Comparison of ENCODE assay signal across 18 cellular contexts in the genomic region with DNA sequence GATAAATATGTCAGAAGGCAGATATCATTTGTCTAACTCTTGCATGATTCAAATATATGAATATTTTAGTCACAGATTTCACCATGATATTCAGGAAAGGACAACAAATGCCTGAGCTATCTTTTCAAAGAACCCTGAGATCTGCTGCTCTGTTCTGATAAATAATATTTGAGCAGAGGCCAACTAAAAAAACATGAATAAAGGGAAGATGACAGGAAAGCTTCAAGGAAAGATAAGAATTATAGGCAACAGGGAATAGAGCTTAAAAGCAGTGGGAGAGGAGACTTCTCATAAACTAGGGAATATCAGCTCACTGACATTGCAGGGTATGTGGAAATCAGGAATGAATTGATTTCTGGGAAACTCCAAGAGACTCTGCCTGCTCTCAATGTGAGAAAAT.
"Had no signal": no experiment of that assay in that cellular context is flagged by ENCODE, and none has a peak within 500 bp of the region (broad histone marks: within the 10 kb centered on the region; RNA-seq: fewer than 3 reads in every experiment).

No MANE protein-coding gene starts in this region.

- H2AFZ ChIP-seq: hepatocyte had no signal

- H3K4me3 Mint-ChIP-seq: dendritic cell treated with granulocyte-macrophage colony-stimulating factor and Interleukin-4, amounts not matched to agents 40 ng/mL and 50 ng/mL, for 4 days; naive B cell; nephron progenitor cell; stimulated activated memory B cell treated with anti-CD40 and anti-IgM and Interleukin-4, amounts not matched to agents 10 μg/mL and 1 μg/mL and 100 μg/mL, for 72 hours; stimulated activated naive CD8-positive, alpha-beta T cell treated with anti-CD3 and anti-CD28 coated beads, Interleukin-15, Interleukin-2, amounts not matched to agents 100 ng/mL and 50 ng/mL, for 24 hours had no signal

- H3K4me1 ChIP-seq: psoas muscle, right lobe of liver, tibial artery, upper lobe of left lung, uterus had no signal

- H3K9me3 ChIP-seq: psoas muscle, right lobe of liver, tibial artery, upper lobe of left lung, uterus had no signal

- DNase-seq: left colon; left ventricle myocardium superior; naive B cell; nephron progenitor cell; psoas muscle; retina; right lobe of liver; stimulated activated CD4-positive, alpha-beta T cell treated with anti-CD3 and anti-CD28 coated beads, Interleukin-4, amount 100 ng/mL, for 1 hour; tibial artery; upper lobe of left lung; uterus had no signal

- H3K36me3 Mint-ChIP-seq: naive B cell; stimulated activated memory B cell treated with anti-CD40 and anti-IgM and Interleukin-4, amounts not matched to agents 10 μg/mL and 1 μg/mL and 100 μg/mL, for 72 hours had no signal

- H3K4me2 ChIP-seq: hepatocyte had no signal

- FAIRE-seq: colon had no signal

- H3K27ac Mint-ChIP-seq: dendritic cell treated with granulocyte-macrophage colony-stimulating factor and Interleukin-4, amounts not matched to agents 40 ng/mL and 50 ng/mL, for 4 days; naive B cell; nephron progenitor cell; stimulated activated memory B cell treated with anti-CD40 and anti-IgM and Interleukin-4, amounts not matched to agents 10 μg/mL and 1 μg/mL and 100 μg/mL, for 72 hours; stimulated activated naive CD8-positive, alpha-beta T cell treated with anti-CD3 and anti-CD28 coated beads, Interleukin-15, Interleukin-2, amounts not matched to agents 100 ng/mL and 50 ng/mL, for 24 hours had no signal

- H3K27me3 Mint-ChIP-seq: dendritic cell treated with granulocyte-macrophage colony-stimulating factor and Interleukin-4, amounts not matched to agents 40 ng/mL and 50 ng/mL, for 4 days; naive B cell; stimulated activated memory B cell treated with anti-CD40 and anti-IgM and Interleukin-4, amounts not matched to agents 10 μg/mL and 1 μg/mL and 100 μg/mL, for 72 hours; stimulated activated naive CD8-positive, alpha-beta T cell treated with anti-CD3 and anti-CD28 coated beads, Interleukin-15, Interleukin-2, amounts not matched to agents 100 ng/mL and 50 ng/mL, for 24 hours had no signal

- H3K79me2 ChIP-seq: hepatocyte had no signal

- H3K4me1 Mint-ChIP-seq: nephron progenitor cell; stimulated activated memory B cell treated with anti-CD40 and anti-IgM and Interleukin-4, amounts not matched to agents 10 μg/mL and 1 μg/mL and 100 μg/mL, for 72 hours had no signal

- H3K4me3 ChIP-seq: hepatocyte, lung, psoas muscle, right lobe of liver, tibial artery, upper lobe of left lung, uterus had no signal

- ATAC-seq: esophagus mucosa; left colon; left ventricle myocardium superior; psoas muscle; right lobe of liver; stimulated activated memory B cell treated with anti-CD40 and anti-IgM and Interleukin-4, amounts not matched to agents 10 μg/mL and 1 μg/mL and 100 μg/mL, for 72 hours had no signal

- H3K36me3 ChIP-seq: right lobe of liver, tibial artery, upper lobe of left lung, uterus had no signal

- H3K27ac ChIP-seq: hepatocyte, psoas muscle, right lobe of liver, tibial artery, upper lobe of left lung, uterus had no signal

- H3K27me3 ChIP-seq: hepatocyte, right lobe of liver, tibial artery, upper lobe of left lung, uterus had no signal

- H3K9me3 Mint-ChIP-seq: nephron progenitor cell had no signal
